ENCODE assay signal across 15 cellular contexts in the genomic region with DNA sequence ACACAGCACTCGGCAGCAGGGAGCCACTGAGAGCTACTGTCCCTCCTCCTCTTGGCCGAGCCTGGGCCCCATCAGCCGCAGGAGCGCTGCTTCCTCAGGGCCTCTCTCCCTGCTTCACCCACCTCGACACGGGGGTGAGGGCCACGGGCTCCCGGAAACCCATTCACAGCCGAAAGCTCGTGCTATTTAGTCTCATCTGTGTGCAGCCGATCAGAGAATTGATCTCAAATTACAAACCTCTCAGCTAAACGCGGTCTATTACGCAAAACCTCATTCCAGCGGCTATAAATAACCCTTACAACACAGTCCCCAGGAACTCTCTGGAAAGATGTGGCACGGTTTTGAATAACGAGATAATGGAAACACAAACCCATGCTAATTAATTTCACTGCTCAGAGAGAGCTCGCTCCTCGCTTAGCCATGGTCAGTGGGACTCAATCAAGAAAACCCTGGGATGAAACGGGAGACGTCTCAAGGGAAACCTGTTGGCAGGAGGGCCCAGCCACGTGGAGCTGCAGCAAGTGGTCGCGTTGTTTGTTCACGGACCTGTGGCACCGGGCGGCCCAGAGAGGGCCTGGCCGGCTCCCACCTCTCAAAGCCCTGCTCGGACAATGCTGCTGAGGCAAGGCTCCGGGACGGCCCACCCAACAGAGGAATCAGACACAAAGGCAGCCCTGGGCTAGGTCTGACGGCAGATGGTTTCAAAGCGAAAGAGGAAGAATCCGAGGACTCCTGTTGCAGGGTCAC.
DNase-seq lines count a peak whose midpoint lies in the region; ATAC-seq and TF ChIP-seq lines count a peak whose summit lies in the region.
"Had no signal": no experiment of that assay in that cellular context is flagged by ENCODE, and none has a peak within 500 bp of the region (broad histone marks: within the 10 kb centered on the region; RNA-seq: fewer than 3 reads in every experiment).

No MANE protein-coding gene starts in this region.

- no peak overlapping the region for H3K27ac Mint-ChIP-seq in naive thymus-derived CD4-positive, alpha-beta T cell
- H3K27ac Mint-ChIP-seq: activated naive CD4-positive, alpha-beta T cell treated with anti-CD3 and anti-CD28 coated beads, Interleukin-2, amount 50 U/mL, for 24 hours; T-helper 1 cell treated with Interleukin-12 subunit alpha and Interleukin-12 subunit beta and Interleukin-4 antibody, amounts not matched to agents 30 μg/mL and 1 μg/mL, for 36 hours had no signal

- no peak overlapping the region for H3K4me3 ChIP-seq in fibroblast of villous mesenchyme (ENCODE audit: low read depth, low read length)
- H3K4me3 ChIP-seq in skeletal muscle tissue (ENCODE audit: low read length in 3 of 3), result peak overlapping the region; percentile 54 to 56 (median 56)
- no peak overlapping the region for H3K4me3 ChIP-seq in naive thymus-derived CD4-positive, alpha-beta T cell (ENCODE audit: low read length)
- H3K4me3 ChIP-seq: A549 had no signal

- H3K27ac ChIP-seq in skeletal muscle tissue (ENCODE audit: low read depth, low read length), result peak overlapping the region; percentile 83
- H3K27ac ChIP-seq in naive thymus-derived CD4-positive, alpha-beta T cell (ENCODE audit: low read depth, low read length), result no peak overlapping the region
- H3K27ac ChIP-seq: A549 had no signal

- H3K4me1 ChIP-seq in skeletal muscle tissue (ENCODE audit: control insufficient read depth in 3 of 3, insufficient read depth in 3 of 3, low read length in 3 of 3), result peaks cover 23 to 34% (median 25%) of the 10 kb centered on the region in 3 donors
- no peaks in the 10 kb centered on the region for H3K4me1 ChIP-seq in naive thymus-derived CD4-positive, alpha-beta T cell (ENCODE audit: control insufficient read depth in 2 of 2, insufficient read depth in 2 of 2, low read length in 2 of 2)
- H3K4me1 ChIP-seq: A549 had no signal

- no peaks in the 10 kb centered on the region for H3K36me3 ChIP-seq in skeletal muscle tissue (ENCODE audit: control insufficient read depth in 3 of 3, insufficient read depth in 3 of 3, low read length in 3 of 3)
- no peaks in the 10 kb centered on the region for H3K36me3 ChIP-seq in naive thymus-derived CD4-positive, alpha-beta T cell (ENCODE audit: control insufficient read depth in 2 of 3, insufficient read depth in 3 of 3, low read length in 3 of 3)

- TF ChIP-seq CTCF in fibroblast of villous mesenchyme (IDR thresholded peaks at IDR 0.05; ENCODE audit: insufficient read depth, low read depth, low read length), result no peak

- POLR2A ChIA-PET in naive thymus-derived CD4-positive, alpha-beta T cell (lab: Charles Lee), result no interaction called here

- no peak overlapping the region for H3K4me3 Mint-ChIP-seq in naive thymus-derived CD4-positive, alpha-beta T cell
- H3K4me3 Mint-ChIP-seq: activated naive CD4-positive, alpha-beta T cell treated with anti-CD3 and anti-CD28 coated beads, Interleukin-2, amount 50 U/mL, for 24 hours; T-helper 1 cell treated with Interleukin-12 subunit alpha and Interleukin-12 subunit beta and Interleukin-4 antibody, amounts not matched to agents 30 μg/mL and 1 μg/mL, for 36 hours had no signal

- ATAC-seq in HG02642 (IDR thresholded peaks at IDR 0.05; ENCODE audit: poor library complexity, unreplicated experiment), result no peak
- ATAC-seq in naive thymus-derived CD4-positive, alpha-beta T cell, result no peak
- ATAC-seq: A549 had no signal

- CTCF ChIA-PET in naive thymus-derived CD4-positive, alpha-beta T cell (lab: Charles Lee), result no interaction called here

- intact Hi-C loops in naive thymus-derived CD4-positive, alpha-beta T cell (cut with micrococcal nuclease), result no loop called here

- no peaks in the 10 kb centered on the region for H3K9me3 ChIP-seq in skeletal muscle tissue (ENCODE audit: control insufficient read depth in 3 of 3, low read length in 3 of 3)
- no peaks in the 10 kb centered on the region for H3K9me3 ChIP-seq in naive thymus-derived CD4-positive, alpha-beta T cell (ENCODE audit: control insufficient read depth in 2 of 3, low read length in 3 of 3)
- H3K9me3 ChIP-seq: A549 had no signal

- H3K9ac ChIP-seq in skeletal muscle tissue (ENCODE audit: low read depth in 1 of 3, low read length in 3 of 3), result peak overlapping the region; percentile 61 to 72 (median 67)

- peaks cover 0 to 12% (median 6%) of the 10 kb centered on the region in 5 donors for H3K27me3 Mint-ChIP-seq in naive thymus-derived CD4-positive, alpha-beta T cell
- H3K27me3 Mint-ChIP-seq: activated naive CD4-positive, alpha-beta T cell treated with anti-CD3 and anti-CD28 coated beads, Interleukin-2, amount 50 U/mL, for 24 hours had no signal

- DNase-seq in NCI-H2029 (lab: John Stamatoyannopoulos, UW) (peak; percentile 28), NCI-H2029 treated with DMSO at 0.1 percent for 48 hours (lab: John Stamatoyannopoulos, UW) (no peak), NOMO-1 treated with DMSO at 0.1 percent for 48 hours (lab: John Stamatoyannopoulos, UW; ENCODE audit: unreplicated experiment) (peak; percentile 29), fibroblast of villous mesenchyme (ENCODE audit: low read depth) (peak; percentile 10), SKM-1 treated with dmso at 0.1 percent for 144 hours (lab: John Stamatoyannopoulos, UW; ENCODE audit: unreplicated experiment) (no peak)
- no peak for DNase-seq in naive thymus-derived CD4-positive, alpha-beta T cell
- DNase-seq: dermis blood vessel endothelial cell, DND-41, mammary epithelial cell, OCI-M1 had no signal

- H3K4me1 Mint-ChIP-seq in naive thymus-derived CD4-positive, alpha-beta T cell, result peaks cover 0 to 4% (median 0%) of the 10 kb centered on the region in 7 donors
- H3K4me1 Mint-ChIP-seq: activated naive CD4-positive, alpha-beta T cell treated with anti-CD3 and anti-CD28 coated beads, Interleukin-2, amount 50 U/mL, for 24 hours had no signal

- peaks cover 0 to 4% (median 0%) of the 10 kb centered on the region in 3 donors for H3K27me3 ChIP-seq in skeletal muscle tissue (ENCODE audit: control insufficient read depth in 3 of 3, insufficient read depth in 3 of 3, low read length in 3 of 3)
- no peaks in the 10 kb centered on the region for H3K27me3 ChIP-seq in naive thymus-derived CD4-positive, alpha-beta T cell (ENCODE audit: control insufficient read depth in 2 of 2, insufficient read depth in 2 of 2, low read length in 2 of 2)

- H3K36me3 Mint-ChIP-seq in naive thymus-derived CD4-positive, alpha-beta T cell, result no peaks in the 10 kb centered on the region
- H3K36me3 Mint-ChIP-seq: activated naive CD4-positive, alpha-beta T cell treated with anti-CD3 and anti-CD28 coated beads, Interleukin-2, amount 50 U/mL, for 24 hours had no signal

- H3K9me3 Mint-ChIP-seq in naive thymus-derived CD4-positive, alpha-beta T cell, result peaks cover 0 to 2% (median 0%) of the 10 kb centered on the region in 11 donors
- H3K9me3 Mint-ChIP-seq: activated naive CD4-positive, alpha-beta T cell treated with anti-CD3 and anti-CD28 coated beads, Interleukin-2, amount 50 U/mL, for 24 hours; T-helper 1 cell treated with Interleukin-12 subunit alpha and Interleukin-12 subunit beta and Interleukin-4 antibody, amounts not matched to agents 30 μg/mL and 1 μg/mL, for 36 hours had no signal

Comparison
In these comparisons a context has a peak if more than half of its experiments do, and no peak if none do; other contexts are left out.
1. DNase-seq: peak in NCI-H2029 (single experiment), NOMO-1 treated with DMSO at 0.1 percent for 48 hours (single experiment) and fibroblast of villous mesenchyme (single experiment); none in NCI-H2029 treated with DMSO at 0.1 percent for 48 hours (single experiment), SKM-1 treated with dmso at 0.1 percent for 144 hours (single experiment) and naive thymus-derived CD4-positive, alpha-beta T cell (0 of 9).
2. H3K4me3 ChIP-seq: peak in skeletal muscle tissue (3 of 3); none in fibroblast of villous mesenchyme (single experiment) and naive thymus-derived CD4-positive, alpha-beta T cell (single experiment).